ENCODE assay signal across 18 cellular contexts in genomic region chr1:172483448-172483847, GRCh38. TPM values are rescaled to one million over a fixed set of nuclear protein-coding genes. Genes with fewer than 3 reads are reported as not detected.
DNase-seq lines count a peak whose midpoint lies in the region; ATAC-seq and TF ChIP-seq lines count a peak whose summit lies in the region.
"Had no signal": no experiment of that assay in that cellular context is flagged by ENCODE, and none has a peak within 500 bp of the region (broad histone marks: within the 10 kb centered on the region; RNA-seq: fewer than 3 reads in every experiment).

No MANE protein-coding gene starts in this region.

- no peaks in the 10 kb centered on the region for H3K27me3 ChIP-seq in trophoblast cell (ENCODE audit: insufficient read depth, low read length)

- no peaks in the 10 kb centered on the region for H3K9me3 Mint-ChIP-seq in activated CD4-positive, alpha-beta T cell treated with anti-CD3 and anti-CD28 coated beads, Interleukin-2, amount 10 ng/mL, durations not matched to agents 7 days and 5 days
- H3K9me3 Mint-ChIP-seq: CD8-positive, alpha-beta memory T cell had no signal

- H3K4me1 ChIP-seq in trophoblast cell (ENCODE audit: control insufficient read depth in 1 of 2, insufficient read depth in 2 of 2, low read length in 2 of 2): peaks cover 15 to 28% of the 10 kb centered on the region in 2 experiments
- H3K4me1 ChIP-seq: HAP-1 had no signal

- peaks cover 39% of the 10 kb centered on the region for H3K79me1 ChIP-seq in trophoblast cell (ENCODE audit: low read length)

- peak overlapping the region; percentile 62 for H3K4ac ChIP-seq in trophoblast cell (ENCODE audit: low read depth, low read length)

- H2BK12ac ChIP-seq in trophoblast cell (ENCODE audit: low read length): peak overlapping the region; percentile 90

- no peak overlapping the region for H3K4me2 ChIP-seq in trophoblast cell (ENCODE audit: low read length)

- CTCF ChIA-PET in GM10248 (lab: Yijun Ruan, JAX): no interaction called here
- CTCF ChIA-PET in activated CD4-positive, alpha-beta T cell treated with anti-CD3 and anti-CD28 coated beads, Interleukin-2, amount 10 ng/mL, durations not matched to agents 7 days and 5 days (lab: Charles Lee): interaction anchor here (1.0 kb wide), 1 partner anchor 10 kb away, joined by 3 read pairs; no protein-coding TSS in a partner anchor

- POLR2A ChIA-PET in GM10248 (lab: Yijun Ruan, JAX): no interaction called here
- POLR2A ChIA-PET in activated CD4-positive, alpha-beta T cell treated with anti-CD3 and anti-CD28 coated beads, Interleukin-2, amount 10 ng/mL, durations not matched to agents 7 days and 5 days (lab: Charles Lee): no interaction called here

- peaks cover 20% of the 10 kb centered on the region for H3K4me1 Mint-ChIP-seq in activated CD4-positive, alpha-beta T cell treated with anti-CD3 and anti-CD28 coated beads, Interleukin-2, amount 10 ng/mL, durations not matched to agents 7 days and 5 days

- no peak overlapping the region for H4K12ac ChIP-seq in trophoblast cell (ENCODE audit: low read depth, low read length)

- peaks cover 21% of the 10 kb centered on the region for H3K27me3 Mint-ChIP-seq in activated CD4-positive, alpha-beta T cell treated with anti-CD3 and anti-CD28 coated beads, Interleukin-2, amount 10 ng/mL, durations not matched to agents 7 days and 5 days

- H2AK5ac ChIP-seq in trophoblast cell (ENCODE audit: low read length): no peak overlapping the region

- peak overlapping the region; percentile 75 for H4K91ac ChIP-seq in trophoblast cell (ENCODE audit: low read depth, low read length)

- H2BK5ac ChIP-seq in trophoblast cell (ENCODE audit: low read depth, low read length, poor library complexity): peak overlapping the region; percentile 85

- H3K27ac Mint-ChIP-seq in activated CD4-positive, alpha-beta T cell treated with anti-CD3 and anti-CD28 coated beads, Interleukin-2, amount 10 ng/mL, durations not matched to agents 7 days and 5 days: no peak overlapping the region
- H3K27ac Mint-ChIP-seq: CD8-positive, alpha-beta memory T cell had no signal

- no peak overlapping the region for H2AFZ ChIP-seq in trophoblast cell (ENCODE audit: insufficient read depth, low read length, poor library complexity)

- no peak overlapping the region for H3K9ac ChIP-seq in trophoblast cell (ENCODE audit: low read length)

- TF ChIP-seq CTCF in fibroblast of the aortic adventitia (IDR thresholded peaks at IDR 0.05; ENCODE audit: insufficient read depth, low read length) (no peak), GM10248 (IDR thresholded peaks at IDR 0.05; ENCODE audit: control extremely low read depth, extremely low read depth, low read depth, missing control alignments) (no peak)

- H3K79me2 ChIP-seq in trophoblast cell (ENCODE audit: control insufficient read depth, insufficient read depth, low read length, poor library complexity): peaks cover 4% of the 10 kb centered on the region

- no peaks in the 10 kb centered on the region for H3K36me3 ChIP-seq in trophoblast cell (ENCODE audit: control insufficient read depth in 1 of 2, insufficient read depth in 2 of 2, low read length in 2 of 2)
- H3K36me3 ChIP-seq: HAP-1 had no signal

- H3K36me3 Mint-ChIP-seq in activated CD4-positive, alpha-beta T cell treated with anti-CD3 and anti-CD28 coated beads, Interleukin-2, amount 10 ng/mL, durations not matched to agents 7 days and 5 days (ENCODE audit: low read depth): no peaks in the 10 kb centered on the region
- H3K36me3 Mint-ChIP-seq: CD8-positive, alpha-beta memory T cell had no signal

- H3K14ac ChIP-seq in trophoblast cell (ENCODE audit: low read length): peak overlapping the region; percentile 87

- H3K4me3 Mint-ChIP-seq in activated CD4-positive, alpha-beta T cell treated with anti-CD3 and anti-CD28 coated beads, Interleukin-2, amount 10 ng/mL, durations not matched to agents 7 days and 5 days: no peak overlapping the region
- H3K4me3 Mint-ChIP-seq: CD8-positive, alpha-beta memory T cell had no signal

- no peaks in the 10 kb centered on the region for H3K9me3 ChIP-seq in trophoblast cell (ENCODE audit: insufficient read depth, low read depth, low read length)
- H3K9me3 ChIP-seq: HAP-1 had no signal

- DNase-seq in EH (ENCODE audit: low read depth): peak; percentile 34
- DNase-seq in fibroblast of the aortic adventitia (ENCODE audit: low read depth): peak; percentile 9
- DNase-seq in trophoblast cell: peak in 1 of 2 donors; percentile 69
- no peak for DNase-seq in cerebellar cortex (ENCODE audit: low spot score)
- DNase-seq in GM10248 (ENCODE audit: extremely low spot score): no peak
- DNase-seq in activated CD4-positive, alpha-beta T cell treated with anti-CD3 and anti-CD28 coated beads, Interleukin-2, amount 10 ng/mL, durations not matched to agents 7 days and 5 days: no peak
- DNase-seq: C1 segment of cervical spinal cord; CD8-positive, alpha-beta memory T cell; GOT3; NCI-H1048; NCI-H1694; NCI-H2081; NCI-H2227 treated with DMSO at 0.1 percent for 48 hours; Right ventricle myocardium superior; RPMI8226 had no signal

- no peak for ATAC-seq in GM18502 (IDR thresholded peaks at IDR 0.05; ENCODE audit: poor library complexity, unreplicated experiment)
- ATAC-seq: GM12878 had no signal

- H2BK120ac ChIP-seq in trophoblast cell (ENCODE audit: insufficient read depth, low read length, poor library complexity): peak overlapping the region; percentile 92

- no peak overlapping the region for H3K18ac ChIP-seq in trophoblast cell (ENCODE audit: low read length)

- peak overlapping the region; percentile 64 for H3K27ac ChIP-seq in trophoblast cell (ENCODE audit: low read depth, low read length)

- no peak overlapping the region for H3K23ac ChIP-seq in trophoblast cell (ENCODE audit: low read length)

- H4K8ac ChIP-seq in trophoblast cell (ENCODE audit: low read depth, low read length): no peak overlapping the region

- H3K4me3 ChIP-seq in fibroblast of the aortic adventitia (ENCODE audit: low read depth, low read length) (no peak overlapping the region), trophoblast cell (ENCODE audit: low read depth, low read length) (no peak overlapping the region)
- H3K4me3 ChIP-seq: GM12878, HAP-1 had no signal

RNA-seq across cellular contexts. Expression of gene PIGC, which starts 39.6 kb away (rescaled TPM):
- 18.2 and 25.2 TPM in 2 replicates for total RNA-seq in fibroblast of the aortic adventitia (ENCODE audit: low replicate concordance)
- polyA plus RNA-seq in trophoblast cell (2013): 24.8 and 24.9 TPM in 2 replicates
- 10 to 100 TPM; 28.6 to 32.7 TPM for total RNA-seq in activated CD4-positive, alpha-beta T cell treated with anti-CD3 and anti-CD28 coated beads, Interleukin-2, amount 10 ng/mL, durations not matched to agents 7 days and 5 days

RNA-seq across cellular contexts. Expression of gene SUCO, which starts 49.5 kb away (rescaled TPM):
- total RNA-seq in fibroblast of the aortic adventitia (ENCODE audit: low replicate concordance): 44.2 and 53.3 TPM in 2 replicates
- 143 and 152 TPM in 2 replicates for polyA plus RNA-seq in trophoblast cell (2013)
- 10 to 100 TPM; 31.4 to 38.3 TPM for total RNA-seq in activated CD4-positive, alpha-beta T cell treated with anti-CD3 and anti-CD28 coated beads, Interleukin-2, amount 10 ng/mL, durations not matched to agents 7 days and 5 days

Comparison
In these comparisons a context has a peak if more than half of its experiments do, and no peak if none do; other contexts are left out.
1. DNase-seq: peak in EH (single experiment) and fibroblast of the aortic adventitia (single experiment); none in cerebellar cortex (single experiment), GM10248 (single experiment) and activated CD4-positive, alpha-beta T cell treated with anti-CD3 and anti-CD28 coated beads, Interleukin-2, amount 10 ng/mL, durations not matched to agents 7 days and 5 days (single experiment).